In genomic region chr15:41775651-41776050, GRCh38 we compare ENCODE assay signal across 9 cellular contexts. TPM values are rescaled to one million over a fixed set of nuclear protein-coding genes. Genes with fewer than 3 reads are reported as not detected.
DNase-seq lines count a peak whose midpoint lies in the region; ATAC-seq and TF ChIP-seq lines count a peak whose summit lies in the region.
"Had no signal": no experiment of that assay in that cellular context is flagged by ENCODE, and none has a peak within 500 bp of the region (broad histone marks: within the 10 kb centered on the region; RNA-seq: fewer than 3 reads in every experiment).

No MANE protein-coding gene starts in this region.

- WGBS in lower leg skin, 2 donors, result 15 to 29% methylated on average over 2 of the region's 2 CpGs

- H3K9ac ChIP-seq in KMS-11, result no peak overlapping the region

- H4K20me1 ChIP-seq in KMS-11 (ENCODE audit: insufficient read depth), result no peaks in the 10 kb centered on the region

- H3K4me2 ChIP-seq in KMS-11, result peak overlapping the region; percentile 87

- no peak overlapping the region for H3K27ac ChIP-seq in KMS-11

- H2AFZ ChIP-seq in KMS-11 (ENCODE audit: low read depth), result peak overlapping the region; percentile 88; the same call in 1 of the 2 replicates

- peaks cover 58 to 77% (median 72%) of the 10 kb centered on the region in 3 donors for H3K4me1 Mint-ChIP-seq in naive B cell

- ATAC-seq in naive B cell (ENCODE audit: low read depth in 2 of 2), result no peak
- ATAC-seq in GM21825 (IDR thresholded peaks at IDR 0.05; ENCODE audit: unreplicated experiment), result no peak
- no peak for ATAC-seq in HG03095 (IDR thresholded peaks at IDR 0.05; ENCODE audit: unreplicated experiment)

- H3K36me3 Mint-ChIP-seq in naive B cell, result no peaks in the 10 kb centered on the region

- no peaks in the 10 kb centered on the region for H3K9me3 Mint-ChIP-seq in naive B cell

- H3K4me3 ChIP-seq in AG09309 (ENCODE audit: control insufficient read depth, low read depth, low read length), result peak overlapping the region; percentile 68
- no peak overlapping the region for H3K4me3 ChIP-seq in KMS-11 (IDR thresholded peaks at IDR 0.05; ENCODE audit: insufficient read depth, low read depth, low read length)
- H3K4me3 ChIP-seq in cardiac fibroblast (replicated peaks in 1 of 2; ENCODE audit: low read depth in 2 of 2, low read length in 2 of 2), result peak overlapping the region; percentile 65 to 72
- H3K4me3 ChIP-seq in lower leg skin (ENCODE audit: low read depth, poor library complexity, severe bottlenecking), result no peak overlapping the region

- H3K4me1 ChIP-seq in KMS-11 (ENCODE audit: low read depth, poor library complexity, severe bottlenecking), result peaks cover 58% of the 10 kb centered on the region

- H3K4me3 Mint-ChIP-seq in naive B cell, result peak overlapping the region; percentile 94 to 98 (median 96)

- H3K79me2 ChIP-seq in KMS-11 (ENCODE audit: insufficient read depth, low read depth), result no peaks in the 10 kb centered on the region

- no peaks in the 10 kb centered on the region for H3K27me3 Mint-ChIP-seq in naive B cell

- DNase-seq in AG09309 (ENCODE audit: low read depth), result no peak
- peak; percentile 29 to 62 for DNase-seq in cardiac fibroblast (ENCODE audit: low read depth in 2 of 2)
- DNase-seq in naive B cell, result no peak
- DNase-seq in AG20443 (ENCODE audit: low spot score), result no peak
- DNase-seq in lower leg skin (ENCODE audit: low spot score in 2 of 2), result no peak
- DNase-seq: left cardiac atrium had no signal

- TF ChIP-seq CTCF in AG09309 (IDR thresholded peaks at IDR 0.05; ENCODE audit: control insufficient read depth, insufficient read depth, low read depth, low read length, missing control alignments) (no peak), KMS-11 (conservative IDR thresholded peaks at IDR 0.05; ENCODE audit: low read depth, low read length) (no peak), cardiac fibroblast (IDR thresholded peaks at IDR 0.05; ENCODE audit: low read depth, low read length) (no peak), lower leg skin (IDR thresholded peaks at IDR 0.05) (no peak)

- H3K27ac Mint-ChIP-seq in naive B cell, result peak overlapping the region in 1 of 6 donors; percentile 88

- no peaks in the 10 kb centered on the region for H3K27me3 ChIP-seq in KMS-11 (ENCODE audit: insufficient read depth, low read depth)

- H3K36me3 ChIP-seq in KMS-11 (ENCODE audit: insufficient read depth), result no peaks in the 10 kb centered on the region

- intact Hi-C loops in lower leg skin (cut with DNase I; ENCODE audit: low total_unique reads), result no loop called here

- no peak for TF ChIP-seq POLR2A in lower leg skin (IDR thresholded peaks at IDR 0.05)

RNA-seq across cellular contexts. Expression of gene MAPKBP1, which starts 1.4 kb away (rescaled TPM):
- polyA plus RNA-seq in naive B cell (ENCODE audit: low read depth in 6 of 6), result 1 to 10 TPM in 5 of 6 donors, not detected in 1; 1.6 to 5.5 (median 2.2) TPM
- total RNA-seq in lower leg skin, result 10 to 100 TPM; 35.3 to 64.4 (median 47.7) TPM

RNA-seq across cellular contexts. Expression of gene JMJD7, which starts 52.2 kb away (rescaled TPM):
- 10 to 100 TPM; 11.3 to 32.6 (median 14.3) TPM for polyA plus RNA-seq in naive B cell (ENCODE audit: low read depth in 6 of 6)
- 10 to 100 TPM; 40.7 to 61.6 (median 47.1) TPM for total RNA-seq in lower leg skin

Comparison
In these comparisons a context has a peak if more than half of its experiments do, and no peak if none do; other contexts are left out.
1. DNase-seq: peak in cardiac fibroblast (2 of 2); none in AG09309 (single experiment), naive B cell (single experiment), AG20443 (single experiment) and lower leg skin (0 of 2).
2. H3K4me3 ChIP-seq: peak in AG09309 (single experiment) and cardiac fibroblast (2 of 2); none in KMS-11 (single experiment) and lower leg skin (single experiment).